In genomic region chr16:50666658-50667496, GRCh38 we compare ENCODE assay signal across 9 cellular contexts. TPM values are rescaled to one million over a fixed set of nuclear protein-coding genes. Genes with fewer than 3 reads are reported as not detected.
A peak's percentile ranks its signal among the peaks of the same experiment; 100 is the strongest.
DNase-seq lines count a peak whose midpoint lies in the region; ATAC-seq and TF ChIP-seq lines count a peak whose summit lies in the region.
"Had no signal": no experiment of that assay in that cellular context is flagged by ENCODE, and none has a peak within 500 bp of the region (broad histone marks: within the 10 kb centered on the region; RNA-seq: fewer than 3 reads in every experiment).

No MANE protein-coding gene starts in this region.

- peaks cover 42 to 44% of the 10 kb centered on the region in 2 donors for H3K4me1 Mint-ChIP-seq in immature natural killer cell

- H3K4me3 ChIP-seq in hepatocyte, result no peak overlapping the region

- WGBS in hepatocyte (ENCODE audit: low lambda C conversion rate, missing lambda C conversion rate), result 86% methylated on average over 9 of the region's 9 CpGs

- TF ChIP-seq CTCF in hepatocyte (IDR thresholded peaks at IDR 0.05; ENCODE audit: poor library complexity), result no peak

- DNase-seq in UCSD-AML1 (lab: John Stamatoyannopoulos, UW; ENCODE audit: unreplicated experiment), result peak; percentile 82
- peak; percentile 43 to 61 (median 54) for DNase-seq in immature natural killer cell
- DNase-seq in superior temporal gyrus (ENCODE audit: extremely low spot score), result no peak
- DNase-seq in hepatocyte (ENCODE audit: low spot score), result no peak
- no peak for DNase-seq in HT-29 (ENCODE audit: low spot score)
- DNase-seq in midbrain (lab: John Stamatoyannopoulos, UW), result no peak

- no peaks in the 10 kb centered on the region for H3K9me2 ChIP-seq in hepatocyte (replicated peaks; ENCODE audit: insufficient read depth)

- TF ChIP-seq POLR2A in GM19099 (IDR thresholded peaks at IDR 0.05; ENCODE audit: extremely low read depth, insufficient read length, low read depth), result peak; percentile 55

- H3K27ac Mint-ChIP-seq in immature natural killer cell, result peak overlapping the region; percentile 78 to 89 (median 84)

- H3K27me3 ChIP-seq in hepatocyte, result no peaks in the 10 kb centered on the region

- H3K4me3 Mint-ChIP-seq in immature natural killer cell, result peak overlapping the region; percentile 73 to 80 (median 77)

- H3K36me3 ChIP-seq in hepatocyte (replicated peaks; ENCODE audit: insufficient read depth, low read depth), result no peaks in the 10 kb centered on the region

- H3K36me3 Mint-ChIP-seq in immature natural killer cell, result peaks cover 6 to 22% (median 7%) of the 10 kb centered on the region in 3 donors

- H3K9me3 ChIP-seq in hepatocyte (ENCODE audit: low read depth), result peaks cover 2% of the 10 kb centered on the region

- no peaks in the 10 kb centered on the region for H3K4me1 ChIP-seq in hepatocyte (ENCODE audit: insufficient read depth)

- H3K9me3 Mint-ChIP-seq in immature natural killer cell, result peaks cover 0 to 7% (median 5%) of the 10 kb centered on the region in 6 donors

- ATAC-seq in HG03039 (IDR thresholded peaks at IDR 0.05; ENCODE audit: unreplicated experiment), result peak; percentile 81
- ATAC-seq: Panc1 had no signal

- peaks cover 2 to 13% (median 4%) of the 10 kb centered on the region in 3 donors for H3K27me3 Mint-ChIP-seq in immature natural killer cell (ENCODE audit: low read depth in 3 of 3)

- no peaks in the 10 kb centered on the region for H4K20me1 ChIP-seq in hepatocyte (ENCODE audit: insufficient read depth, poor library complexity, severe bottlenecking)

- no peak overlapping the region for H3K4me2 ChIP-seq in hepatocyte

- no peaks in the 10 kb centered on the region for H3K79me2 ChIP-seq in hepatocyte

- no peak overlapping the region for H2AFZ ChIP-seq in hepatocyte

- H3K27ac ChIP-seq in hepatocyte, result no peak overlapping the region

RNA-seq across cellular contexts. Expression of gene SNX20, which starts 14.2 kb away (rescaled TPM):
- 10 to 100 TPM; 28.7 to 74.9 (median 30.9) TPM for polyA plus RNA-seq in immature natural killer cell
- total RNA-seq in hepatocyte, result not detected in 2 replicates
- not detected in 2 replicates for polyA plus RNA-seq in hepatocyte
- total RNA-seq in HT-29 (2014; rRNA removed; shearing (Covaris generic)), result 0.23 TPM in 1 of 2 replicates, not detected in the other

RNA-seq across cellular contexts. Expression of gene NOD2, which starts 26.5 kb away (rescaled TPM):
- polyA plus RNA-seq in immature natural killer cell, result 1 to 10 TPM in 1 of 3 donors, under 1 TPM in 1, not detected in 1; 0.76 to 1.5 TPM
- total RNA-seq in hepatocyte, result 0.12 and 0.13 TPM in 2 replicates
- polyA plus RNA-seq in hepatocyte, result not detected in 2 replicates
- not detected in 2 replicates for total RNA-seq in HT-29 (2014; rRNA removed; shearing (Covaris generic))

Comparison
In these comparisons a context has a peak if more than half of its experiments do, and no peak if none do; other contexts are left out.
1. DNase-seq: peak in UCSD-AML1 (single experiment) and immature natural killer cell (3 of 3); none in superior temporal gyrus (single experiment), hepatocyte (single experiment), HT-29 (single experiment) and midbrain (single experiment).